In the genomic region with DNA sequence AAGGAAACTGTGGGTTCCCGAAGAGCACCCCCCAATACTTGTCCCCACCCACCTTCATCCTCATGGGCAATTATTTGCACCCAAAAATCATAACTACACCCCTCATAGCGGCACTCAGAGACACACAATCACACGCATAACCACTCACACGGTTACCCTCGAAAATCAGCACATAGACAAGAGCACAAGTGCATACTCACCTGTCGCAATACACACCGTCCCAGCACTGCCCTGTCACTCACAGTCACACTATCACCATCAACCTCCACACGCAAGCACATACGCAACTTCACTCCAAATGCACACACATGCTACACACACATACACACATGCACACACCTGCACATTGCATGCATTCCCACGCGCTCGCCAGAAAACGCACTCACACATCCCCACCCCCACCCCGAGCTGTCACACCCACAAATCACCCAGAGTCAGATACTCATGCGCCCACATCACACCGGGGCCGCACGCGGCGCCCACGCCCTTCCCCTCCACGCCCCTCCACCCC, we compare ENCODE assay signal across 11 cellular contexts. TPM values are rescaled to one million over a fixed set of nuclear protein-coding genes. Genes with fewer than 3 reads are reported as not detected.
DNase-seq lines count a peak whose midpoint lies in the region; ATAC-seq and TF ChIP-seq lines count a peak whose summit lies in the region.
"Had no signal": no experiment of that assay in that cellular context is flagged by ENCODE, and none has a peak within 500 bp of the region (broad histone marks: within the 10 kb centered on the region; RNA-seq: fewer than 3 reads in every experiment).

No MANE protein-coding gene starts in this region.

- H3K4me3 Mint-ChIP-seq in activated naive CD8-positive, alpha-beta T cell, result peak overlapping the region; percentile 65
- no peak overlapping the region for H3K4me3 Mint-ChIP-seq in activated naive CD8-positive, alpha-beta T cell treated with anti-CD3 and anti-CD28 coated beads for 36 hours

- TF ChIP-seq CTCF in cardiac fibroblast (IDR thresholded peaks at IDR 0.05; ENCODE audit: low read depth, low read length) (no peak), right lobe of liver (IDR thresholded peaks at IDR 0.05) (no peak), tibial artery (IDR thresholded peaks at IDR 0.05) (no peak)

- H3K4me1 ChIP-seq in right lobe of liver, result no peaks in the 10 kb centered on the region
- H3K4me1 ChIP-seq in tibial artery, result peaks cover 0 to 55% (median 36%) of the 10 kb centered on the region in 4 donors

- H3K27me3 ChIP-seq in right lobe of liver, result no peaks in the 10 kb centered on the region
- H3K27me3 ChIP-seq in tibial artery, result peaks cover 0 to 41% of the 10 kb centered on the region in 2 donors

- ATAC-seq in right lobe of liver (peak in 2 of 4 donors; percentile 2 to 6), HG02938 (IDR thresholded peaks at IDR 0.05; ENCODE audit: unreplicated experiment) (no peak)
- ATAC-seq: activated CD4-positive, CD25-positive, alpha-beta regulatory T cell treated with anti-CD3 and anti-CD28 coated beads, Interleukin-2, amount 50 U/mL, for 24 hours had no signal

- intact Hi-C loops in right lobe of liver (cut with DNase I) (no loop called here), tibial artery (cut with DNase I; ENCODE audit: low total_unique reads) (no loop called here)

- H3K4me3 ChIP-seq in cardiac fibroblast (replicated peaks in 1 of 2; ENCODE audit: low read depth in 2 of 2, low read length in 2 of 2), result peak overlapping the region; percentile 38 to 63
- peak overlapping the region; percentile 16 to 30 (median 27) for H3K4me3 ChIP-seq in right lobe of liver
- peak overlapping the region; percentile 45 to 57 for H3K4me3 ChIP-seq in tibial artery

- WGBS in right lobe of liver (ENCODE audit: insufficient coverage, low coverage, low lambda C conversion rate, missing lambda C conversion rate), result 10% methylated on average over 16 of the region's 22 CpGs

- H3K27ac Mint-ChIP-seq in activated naive CD8-positive, alpha-beta T cell, result no peak overlapping the region
- H3K27ac Mint-ChIP-seq in activated naive CD8-positive, alpha-beta T cell treated with anti-CD3 and anti-CD28 coated beads for 36 hours, result no peak overlapping the region

- no peaks in the 10 kb centered on the region for H3K36me3 ChIP-seq in right lobe of liver
- no peaks in the 10 kb centered on the region for H3K36me3 ChIP-seq in tibial artery

- no peak for DNase-seq in activated naive CD8-positive, alpha-beta T cell treated with anti-CD3 and anti-CD28 coated beads for 36 hours
- DNase-seq in cardiac fibroblast (ENCODE audit: low read depth in 2 of 2) (peak; percentile 9 to 29), right lobe of liver (no peak), tibial artery (no peak), retina (no peak)
- no peak for DNase-seq in stimulated activated CD4-positive, alpha-beta T cell treated with anti-CD3 and anti-CD28 coated beads, Interleukin-15, amount 100 ng/mL, for 24 hours
- DNase-seq: cerebellar nuclear complex had no signal

- H3K9me3 Mint-ChIP-seq in activated naive CD8-positive, alpha-beta T cell (ENCODE audit: low read depth), result no peaks in the 10 kb centered on the region
- no peaks in the 10 kb centered on the region for H3K9me3 Mint-ChIP-seq in activated naive CD8-positive, alpha-beta T cell treated with anti-CD3 and anti-CD28 coated beads for 36 hours

- peaks cover 15% of the 10 kb centered on the region for H3K4me1 Mint-ChIP-seq in activated naive CD8-positive, alpha-beta T cell (ENCODE audit: low read depth)
- H3K4me1 Mint-ChIP-seq in activated naive CD8-positive, alpha-beta T cell treated with anti-CD3 and anti-CD28 coated beads for 36 hours, result peaks cover 14% of the 10 kb centered on the region

- H3K27ac ChIP-seq in right lobe of liver, result no peak overlapping the region
- no peak overlapping the region for H3K27ac ChIP-seq in tibial artery
- H3K27ac ChIP-seq: C4-2B had no signal

- no peak for TF ChIP-seq POLR2A in right lobe of liver (IDR thresholded peaks at IDR 0.05)

- H3K9me3 ChIP-seq in right lobe of liver (no peaks in the 10 kb centered on the region), tibial artery (no peaks in the 10 kb centered on the region)

- peaks cover 2% of the 10 kb centered on the region for H3K36me3 Mint-ChIP-seq in activated naive CD8-positive, alpha-beta T cell
- H3K36me3 Mint-ChIP-seq in activated naive CD8-positive, alpha-beta T cell treated with anti-CD3 and anti-CD28 coated beads for 36 hours, result peaks cover 2% of the 10 kb centered on the region

- peaks cover 46% of the 10 kb centered on the region for H3K27me3 Mint-ChIP-seq in activated naive CD8-positive, alpha-beta T cell
- H3K27me3 Mint-ChIP-seq in activated naive CD8-positive, alpha-beta T cell treated with anti-CD3 and anti-CD28 coated beads for 36 hours, result peaks cover 72% of the 10 kb centered on the region

RNA-seq across cellular contexts. Expression of a gene that starts 0.5 kb away (rescaled TPM):
- under 1 TPM in 1 of 2 experiments, not detected in 1; 0.04 TPM for total RNA-seq in activated naive CD8-positive, alpha-beta T cell treated with anti-CD3 and anti-CD28 coated beads for 36 hours
- 10 to 100 TPM in 2 of 6 experiments, 1 to 10 TPM in 4; 3.3 to 20.2 (median 9.4) TPM for total RNA-seq in right lobe of liver

RNA-seq across cellular contexts. Expression of a gene that starts 3.5 kb away (rescaled TPM):
- not detected for total RNA-seq in activated naive CD8-positive, alpha-beta T cell treated with anti-CD3 and anti-CD28 coated beads for 36 hours
- total RNA-seq in right lobe of liver, result not detected

Comparison
In these comparisons a context has a peak if more than half of its experiments do, and no peak if none do; other contexts are left out.
1. DNase-seq: peak in cardiac fibroblast (2 of 2); none in activated naive CD8-positive, alpha-beta T cell treated with anti-CD3 and anti-CD28 coated beads for 36 hours (single experiment), right lobe of liver (0 of 3), tibial artery (0 of 2), stimulated activated CD4-positive, alpha-beta T cell treated with anti-CD3 and anti-CD28 coated beads, Interleukin-15, amount 100 ng/mL, for 24 hours (single experiment) and retina (single experiment).
2. RNA of a gene that starts 0.5 kb away (total RNA-seq): 3.3 to 20.2 TPM in right lobe of liver; 0.04 TPM in activated naive CD8-positive, alpha-beta T cell treated with anti-CD3 and anti-CD28 coated beads for 36 hours; every median in the first group is over 4 times any median in the second.
3. Peak in every context shown above with its lines, with median percentiles within 50 percentile points of each other: H3K4me3 ChIP-seq.